8 cellular contexts compared by ENCODE assay signal in genomic region chr21:45551316-45551715, GRCh38. TPM values are rescaled to one million over a fixed set of nuclear protein-coding genes. Genes with fewer than 3 reads are reported as not detected.
DNase-seq lines count a peak whose midpoint lies in the region; ATAC-seq, FAIRE-seq and TF ChIP-seq lines count a peak whose summit lies in the region.

No MANE protein-coding gene starts in this region.

- peak overlapping the region; percentile 39; the same call in 1 of the 2 replicates for H3K9ac ChIP-seq in GM12878 (ENCODE audit: control insufficient read depth, insufficient read depth, low read length)

- H3K4me1 ChIP-seq in GM12878 (ENCODE audit: control insufficient read depth, insufficient read depth, low read length), result peaks cover 33% of the 10 kb centered on the region
- H3K4me1 ChIP-seq in naive thymus-derived CD4-positive, alpha-beta T cell (ENCODE audit: control insufficient read depth in 2 of 2, insufficient read depth in 2 of 2, low read length in 2 of 2), result peaks cover 24 to 26% of the 10 kb centered on the region in 2 donors

- no peak for TF ChIP-seq POLR2A in GM12878 (IDR thresholded peaks at IDR 0.05; ENCODE audit: low read depth, low read length)

- H4K20me1 ChIP-seq in GM12878 (ENCODE audit: control insufficient read depth, insufficient read depth), result no peaks in the 10 kb centered on the region

- H3K27me3 ChIP-seq in GM12878 (replicated peaks in 1 of 2; ENCODE audit: control insufficient read depth in 2 of 2, insufficient read depth in 2 of 2, low read length in 1 of 2), result no peaks in the 10 kb centered on the region
- H3K27me3 ChIP-seq in naive thymus-derived CD4-positive, alpha-beta T cell (ENCODE audit: control insufficient read depth in 2 of 2, insufficient read depth in 2 of 2, low read length in 2 of 2), result no peaks in the 10 kb centered on the region

- peak overlapping the region; percentile 93 for H3K27ac ChIP-seq in GM12878 (ENCODE audit: control insufficient read depth, insufficient read depth)
- peak overlapping the region; percentile 58 for H3K27ac ChIP-seq in naive thymus-derived CD4-positive, alpha-beta T cell (ENCODE audit: low read depth, low read length)

- peak overlapping the region; percentile 49 for H3K4me2 ChIP-seq in GM12878 (ENCODE audit: control insufficient read depth, insufficient read depth)

- peaks cover 0 to 3% (median 0%) of the 10 kb centered on the region in 11 donors for H3K9me3 Mint-ChIP-seq in naive thymus-derived CD4-positive, alpha-beta T cell

- RAD21 ChIA-PET in GM12878 (lab: Charles Lee; ENCODE audit: unreplicated experiment), result interaction anchor here (0.7 to 1.6 kb wide), 2 partner anchors 296 to 427 kb away, joined by 3 to 4 read pairs; no protein-coding TSS in a partner anchor

- H3K79me2 ChIP-seq in GM12878 (ENCODE audit: control insufficient read depth, insufficient read depth, low read length), result peaks cover 2% of the 10 kb centered on the region

- H3K9me3 ChIP-seq in GM12878 (replicated peaks; ENCODE audit: control insufficient read depth, insufficient read depth, low read length), result no peaks in the 10 kb centered on the region
- no peaks in the 10 kb centered on the region for H3K9me3 ChIP-seq in naive thymus-derived CD4-positive, alpha-beta T cell (ENCODE audit: control insufficient read depth in 2 of 3, low read length in 3 of 3)

- in situ Hi-C loops in GM12878 (cut with MboI), result no loop called here

- 3% methylated on average over 8 of the region's 8 CpGs for WGBS in GM12878 (ENCODE audit: insufficient coverage, insufficient replicate concordance, low lambda C conversion rate, missing lambda C conversion rate)

- H3K36me3 Mint-ChIP-seq in naive thymus-derived CD4-positive, alpha-beta T cell, result no peaks in the 10 kb centered on the region

- TF ChIP-seq CTCF in GM12878 (IDR thresholded peaks at IDR 0.05 in 2 of 3, conservative IDR thresholded peaks at IDR 0.05 in 1 of 3; ENCODE audit: control insufficient read depth in 2 of 3, extremely low read depth in 1 of 3, insufficient read depth in 1 of 3, low read depth in 3 of 3, low read length in 3 of 3), result no peak

- H3K27me3 Mint-ChIP-seq in naive thymus-derived CD4-positive, alpha-beta T cell, result no peaks in the 10 kb centered on the region

- peak overlapping the region; percentile 91 to 99 (median 97) for H3K27ac Mint-ChIP-seq in naive thymus-derived CD4-positive, alpha-beta T cell

- peak; percentile 7 for FAIRE-seq in GM12878 (lab: Jason Lieb, UNC)

- CTCF ChIA-PET in GM12878 (lab: Yijun Ruan, JAX), result interaction anchor here (0.7 kb wide), 1 partner anchor 73 kb away, joined by 3 read pairs; no protein-coding TSS in a partner anchor
- CTCF ChIA-PET in naive thymus-derived CD4-positive, alpha-beta T cell (lab: Charles Lee), result no interaction called here

- peaks cover 28 to 55% (median 41%) of the 10 kb centered on the region in 7 donors for H3K4me1 Mint-ChIP-seq in naive thymus-derived CD4-positive, alpha-beta T cell

- TSS peak; percentile 97 for BruUV-seq in GM12878 (replicated peaks; lab: Mats Ljungman, UMichigan)

- no peak for TF ChIP-seq EP300 in GM12878 (IDR thresholded peaks at IDR 0.05; ENCODE audit: borderline replicate concordance in 1 of 2, control insufficient read depth in 1 of 2, low read depth in 2 of 2, low read length in 2 of 2)

- SMC1A ChIA-PET in GM12878 (lab: Charles Lee; ENCODE audit: uncharacterized antibody, unreplicated experiment), result interaction anchor here (1.2 to 1.3 kb wide), 2 partner anchors 41 to 413 kb away, joined by 3 read pairs; no protein-coding TSS in a partner anchor

- ATAC-seq in GM12878, result peak; percentile 19
- ATAC-seq in naive thymus-derived CD4-positive, alpha-beta T cell, result peak; percentile 43

- no peaks in the 10 kb centered on the region for H3K36me3 ChIP-seq in GM12878 (ENCODE audit: control insufficient read depth in 2 of 2, insufficient read depth in 2 of 2, low read length in 1 of 2)
- H3K36me3 ChIP-seq in naive thymus-derived CD4-positive, alpha-beta T cell (ENCODE audit: control insufficient read depth in 2 of 3, insufficient read depth in 3 of 3, low read length in 3 of 3), result no peaks in the 10 kb centered on the region

- intact Hi-C loops in GM12878 (cut with micrococcal nuclease; ENCODE audit: unreplicated experiment), result no loop called here
- intact Hi-C loops in naive thymus-derived CD4-positive, alpha-beta T cell (cut with micrococcal nuclease), result loop anchor here (1.0 to 5.0 kb wide), 3 partner anchors 9 to 216 kb away; partner anchors contain the start of gene SLC19A1 (in 2 of the 2)

- no peak overlapping the region; the same call in 1 of the 2 replicates for H3K4me3 ChIP-seq in GM12878
- H3K4me3 ChIP-seq in naive thymus-derived CD4-positive, alpha-beta T cell (ENCODE audit: low read length), result peak overlapping the region; percentile 42

- H3K4me3 Mint-ChIP-seq in naive thymus-derived CD4-positive, alpha-beta T cell, result peak overlapping the region; percentile 74 to 95 (median 86)

- DNase-seq in Daoy (ENCODE audit: low read depth) (peak; percentile 76), NCI-H226 (peak; percentile 22), GM12878 (ENCODE audit: low read depth, low spot score) (peak; percentile 35), NCI-H1092 treated with DMSO at 0.1 percent for 48 hours (lab: John Stamatoyannopoulos, UW) (no peak), NCI-H2081 treated with DMSO at 0.1 percent for 48 hours (lab: John Stamatoyannopoulos, UW) (no peak), NCI-H1417 treated with DMSO at 0.1 percent for 48 hours (lab: John Stamatoyannopoulos, UW) (no peak), medulla oblongata (ENCODE audit: extremely low spot score) (no peak)
- DNase-seq in naive thymus-derived CD4-positive, alpha-beta T cell, result peak in 2 of 9 donors; percentile 21 to 41

- POLR2A ChIA-PET in GM12878 (lab: Charles Lee), result no interaction called here
- POLR2A ChIA-PET in naive thymus-derived CD4-positive, alpha-beta T cell (lab: Charles Lee), result interaction anchor here (0.6 to 1.6 kb wide), 3 partner anchors 14 to 278 kb away, joined by 3 to 4 read pairs (median 4); no protein-coding TSS in a partner anchor

- H2AFZ ChIP-seq in GM12878 (ENCODE audit: control insufficient read depth, low read depth, low read length), result no peak overlapping the region

- TF ChIP-seq RAD21 in GM12878 (IDR thresholded peaks at IDR 0.05; ENCODE audit: insufficient read depth, low read depth, low read length), result no peak

TF ChIP-seq in GM12878, 131 proteins besides CTCF, POLR2A, EP300 and RAD21 (continues in another document):
- TF ChIP-seq PAX5 (IDR thresholded peaks at IDR 0.05; ENCODE audit: borderline replicate concordance, low read depth, low read length) (no peak), TBL1XR1 (IDR thresholded peaks at IDR 0.05; ENCODE audit: low read depth, low read length) (no peak), CREB1 (IDR thresholded peaks at IDR 0.05; ENCODE audit: low read depth) (peak; percentile 52), JUNB (IDR thresholded peaks at IDR 0.05) (peak; percentile 30)
- TF ChIP-seq, protein P1, sequence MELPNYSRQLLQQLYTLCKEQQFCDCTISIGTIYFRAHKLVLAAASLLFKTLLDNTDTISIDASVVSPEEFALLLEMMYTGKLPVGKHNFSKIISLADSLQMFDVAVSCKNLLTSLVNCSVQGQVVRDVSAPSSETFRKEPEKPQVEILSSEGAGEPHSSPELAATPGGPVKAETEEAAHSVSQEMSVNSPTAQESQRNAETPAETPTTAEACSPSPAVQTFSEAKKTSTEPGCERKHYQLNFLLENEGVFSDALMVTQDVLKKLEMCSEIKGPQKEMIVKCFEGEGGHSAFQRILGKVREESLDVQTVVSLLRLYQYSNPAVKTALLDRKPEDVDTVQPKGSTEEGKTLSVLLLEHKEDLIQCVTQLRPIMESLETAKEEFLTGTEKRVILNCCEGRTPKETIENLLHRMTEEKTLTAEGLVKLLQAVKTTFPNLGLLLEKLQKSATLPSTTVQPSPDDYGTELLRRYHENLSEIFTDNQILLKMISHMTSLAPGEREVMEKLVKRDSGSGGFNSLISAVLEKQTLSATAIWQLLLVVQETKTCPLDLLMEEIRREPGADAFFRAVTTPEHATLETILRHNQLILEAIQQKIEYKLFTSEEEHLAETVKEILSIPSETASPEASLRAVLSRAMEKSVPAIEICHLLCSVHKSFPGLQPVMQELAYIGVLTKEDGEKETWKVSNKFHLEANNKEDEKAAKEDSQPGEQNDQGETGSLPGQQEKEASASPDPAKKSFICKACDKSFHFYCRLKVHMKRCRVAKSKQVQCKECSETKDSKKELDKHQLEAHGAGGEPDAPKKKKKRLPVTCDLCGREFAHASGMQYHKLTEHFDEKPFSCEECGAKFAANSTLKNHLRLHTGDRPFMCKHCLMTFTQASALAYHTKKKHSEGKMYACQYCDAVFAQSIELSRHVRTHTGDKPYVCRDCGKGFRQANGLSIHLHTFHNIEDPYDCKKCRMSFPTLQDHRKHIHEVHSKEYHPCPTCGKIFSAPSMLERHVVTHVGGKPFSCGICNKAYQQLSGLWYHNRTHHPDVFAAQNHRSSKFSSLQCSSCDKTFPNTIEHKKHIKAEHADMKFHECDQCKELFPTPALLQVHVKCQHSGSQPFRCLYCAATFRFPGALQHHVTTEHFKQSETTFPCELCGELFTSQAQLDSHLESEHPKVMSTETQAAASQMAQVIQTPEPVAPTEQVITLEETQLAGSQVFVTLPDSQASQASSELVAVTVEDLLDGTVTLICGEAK (IDR thresholded peaks at IDR 0.05; ENCODE audit: borderline replicate concordance), result no peak

RNA-seq across cellular contexts. Expression of gene SLC19A1, which starts 9.1 kb away (rescaled TPM):
- total RNA-seq in Daoy (2014; rRNA removed; shearing (Covaris generic)), result 11.7 and 16.3 TPM in 2 replicates
- 66.8 and 69.0 TPM in 2 replicates for total RNA-seq in GM12878 (2013; cell fraction: nucleolus; rRNA removed)
- total RNA-seq in GM12878 (2014; rRNA removed) (14.7 and 18.4 TPM in 2 replicates), GM12878 (2014; rRNA removed; fragmentation: Illumina TruSeq; extraction: Trizol) (5.5 and 6.1 TPM in 2 replicates), GM12878 (2021) (43.8 and 49.7 TPM in 2 replicates)
- 3.7 TPM for polyA plus RNA-seq in GM12878 (2011; ENCODE audit: low read depth)
- polyA plus RNA-seq in GM12878 (2011; rRNA removed) (1.9 and 5.6 TPM in 2 replicates), GM12878 (2014; fragmentation: Illumina TruSeq; extraction: Trizol) (1.6 and 3.5 TPM in 2 replicates), GM12878 (2014; fragmentation: Nextera tagmentation; extraction: Ambion mirVana) (1 to 10 TPM in 1 of 2 experiments, under 1 TPM in 1; 0.42 to 1.5 TPM), GM12878 (2014; rRNA removed) (23.8 and 29.8 TPM in 2 replicates), GM12878 (2016; fragmentation: Nextera tagmentation; extraction: Ambion mirVana) (10 to 100 TPM; 40.3 to 42.0 TPM)
- 10.4 and 16.7 TPM in 2 replicates for polyA plus RNA-seq in GM12878 (2011; cell fraction: cytosol; rRNA removed)
- polyA plus RNA-seq in GM12878 (2011; cell fraction: nucleus; rRNA removed), result 36.7 and 53.6 TPM in 2 replicates
- 12.3 and 13.1 TPM in 2 replicates for polyA plus RNA-seq in GM12878 (2012)
- polyA minus RNA-seq in GM12878 (2011; rRNA and poly(A)+ RNA removed), result 16.2 and 21.9 TPM in 2 replicates
- polyA minus RNA-seq in GM12878 (2011; cell fraction: cytosol; rRNA and poly(A)+ RNA removed), result 9.0 and 10.3 TPM in 2 replicates
- 12.1 and 17.7 TPM in 2 replicates for polyA minus RNA-seq in GM12878 (2011; cell fraction: nucleus; rRNA and poly(A)+ RNA removed)
- 10 to 100 TPM; 10.5 to 49.1 (median 21.6) TPM for total RNA-seq in naive thymus-derived CD4-positive, alpha-beta T cell
- 10 to 100 TPM; 11.7 to 15.6 TPM for polyA plus RNA-seq in naive thymus-derived CD4-positive, alpha-beta T cell

Comparison
In these comparisons a context has a peak if more than half of its experiments do, and no peak if none do; other contexts are left out.
1. DNase-seq: peak in Daoy (single experiment), NCI-H226 (single experiment) and GM12878 (single experiment); none in NCI-H1092 treated with DMSO at 0.1 percent for 48 hours (single experiment), NCI-H2081 treated with DMSO at 0.1 percent for 48 hours (single experiment), NCI-H1417 treated with DMSO at 0.1 percent for 48 hours (single experiment) and medulla oblongata (single experiment).